In genomic region chr4:126766266-126766665, GRCh38 we compare ENCODE assay signal across 1 cellular context.
A peak's percentile ranks its signal among the peaks of the same experiment; 100 is the strongest.
TF ChIP-seq lines count a peak whose summit lies in the region.

No MANE protein-coding gene starts in this region.

TF ChIP-seq in endothelial cell of umbilical vein, 7 proteins besides CTCF, POLR2A, EP300 and RAD21:
- TF ChIP-seq MYC (IDR thresholded peaks at IDR 0.05; ENCODE audit: low read depth, low read length) (no peak), GATA2 (IDR thresholded peaks at IDR 0.05; ENCODE audit: insufficient read depth, insufficient read length, low read depth, low read length) (peak; percentile 10), POLR2AphosphoS5 (IDR thresholded peaks at IDR 0.05; ENCODE audit: insufficient read depth, low read depth, low read length) (no peak), EZH2 (IDR thresholded peaks at IDR 0.05; ENCODE audit: borderline replicate concordance, low read depth, low read length, severe bottlenecking) (no peak)
